Comparison of ENCODE assay signal across 19 cellular contexts in genomic region chr2:172328103-172328835, GRCh38.
DNase-seq lines count a peak whose midpoint lies in the region; ATAC-seq and TF ChIP-seq lines count a peak whose summit lies in the region.
"Had no signal": no experiment of that assay in that cellular context is flagged by ENCODE, and none has a peak within 500 bp of the region (broad histone marks: within the 10 kb centered on the region; RNA-seq: fewer than 3 reads in every experiment).

No MANE protein-coding gene starts in this region.

- CTCF ChIA-PET in WTC11 (lab: Charles Lee): no interaction called here

- no peaks in the 10 kb centered on the region for H4K20me1 ChIP-seq in GM23248 (ENCODE audit: insufficient read depth)

- H3K4me2 ChIP-seq in GM23248 (ENCODE audit: unreplicated experiment): peak overlapping the region; percentile 36

- peaks cover 16% of the 10 kb centered on the region for H3K4me1 ChIP-seq in GM23248 (ENCODE audit: insufficient read depth)
- peaks cover 0 to 14% of the 10 kb centered on the region in 2 donors for H3K4me1 ChIP-seq in right atrium auricular region
- H3K4me1 ChIP-seq: BE2C, HAP-1, SJSA1 had no signal

- H3K27me3 ChIP-seq in GM23248 (replicated peaks; ENCODE audit: insufficient read depth) (no peaks in the 10 kb centered on the region), right atrium auricular region (no peaks in the 10 kb centered on the region)
- H3K27me3 ChIP-seq: BE2C, SJSA1 had no signal

- ATAC-seq in WTC11: no peak
- no peak for ATAC-seq in GM21381 (IDR thresholded peaks at IDR 0.05; ENCODE audit: unreplicated experiment)
- ATAC-seq in esophagus mucosa: no peak
- ATAC-seq: CD8-positive, alpha-beta T cell; T-helper 17 cell had no signal

- in situ Hi-C loops in GM23248 (cut with MboI): no loop called here

- no peaks in the 10 kb centered on the region for H3K79me2 ChIP-seq in GM23248 (ENCODE audit: insufficient read depth)

- no peaks in the 10 kb centered on the region for H3K36me3 Mint-ChIP-seq in WTC11
- H3K36me3 Mint-ChIP-seq: CD8-positive, alpha-beta T cell had no signal

- TF ChIP-seq CTCF in WTC11 (IDR thresholded peaks at IDR 0.05) (no peak), right atrium auricular region (IDR thresholded peaks at IDR 0.05) (no peak)

- DNase-seq in AG20443 (ENCODE audit: low spot score) (peak; percentile 61), GM23248 (peak; percentile 69), WTC11 (ENCODE audit: low spot score) (no peak), foreskin melanocyte (peak; percentile 44), right atrium auricular region (ENCODE audit: low spot score) (no peak), NCI-H2227 treated with DMSO at 0.1 percent for 48 hours (lab: John Stamatoyannopoulos, UW) (no peak)
- DNase-seq: BE2C; CD8-positive, alpha-beta T cell; DMS53; MM.1S; NCI-H1105; NCI-H1694 treated with DMSO at 0.1 percent for 48 hours; NCI-H2107; NCI-H524; T-helper 17 cell had no signal

- H3K9me3 ChIP-seq in GM23248 (ENCODE audit: low read depth): no peaks in the 10 kb centered on the region
- H3K9me3 ChIP-seq in right atrium auricular region: no peaks in the 10 kb centered on the region
- H3K9me3 ChIP-seq: BE2C, HAP-1, SJSA1 had no signal

- no peaks in the 10 kb centered on the region for H3K4me1 Mint-ChIP-seq in WTC11
- H3K4me1 Mint-ChIP-seq: T-helper 17 cell had no signal

- POLR2A ChIA-PET in WTC11 (lab: Charles Lee): interaction anchor here (0.8 kb wide), 1 partner anchor 17 kb away, joined by 3 read pairs; no protein-coding TSS in a partner anchor

- H3K9me3 Mint-ChIP-seq in WTC11: no peaks in the 10 kb centered on the region
- H3K9me3 Mint-ChIP-seq: CD8-positive, alpha-beta T cell had no signal

- WGBS in GM23248 (ENCODE audit: low coverage in 1 of 2, low lambda C conversion rate in 2 of 2, missing lambda C conversion rate in 2 of 2), 2 experiments: 25 to 35% methylated on average over 3 of the region's 3 CpGs

- H3K36me3 ChIP-seq in GM23248 (ENCODE audit: low read depth): no peaks in the 10 kb centered on the region
- H3K36me3 ChIP-seq in right atrium auricular region: no peaks in the 10 kb centered on the region
- H3K36me3 ChIP-seq: BE2C, HAP-1, SJSA1 had no signal

- no peak overlapping the region for H3K4me3 Mint-ChIP-seq in WTC11
- H3K4me3 Mint-ChIP-seq: CD8-positive, alpha-beta T cell; T-helper 17 cell had no signal

- H3K27ac Mint-ChIP-seq in WTC11: no peak overlapping the region
- H3K27ac Mint-ChIP-seq: CD8-positive, alpha-beta T cell; T-helper 17 cell had no signal

- H3K9ac ChIP-seq in GM23248: no peak overlapping the region

- H3K4me3 ChIP-seq in GM23248 (no peak overlapping the region), right atrium auricular region (no peak overlapping the region)
- H3K4me3 ChIP-seq: HAP-1, SJSA1 had no signal

- H3K27ac ChIP-seq in GM23248 (peak overlapping the region; percentile 17; the same call in 1 of the 2 replicates), right atrium auricular region (no peak overlapping the region)
- H3K27ac ChIP-seq: SJSA1 had no signal

- H3K27me3 Mint-ChIP-seq in WTC11 (ENCODE audit: low read depth): peaks cover 2% of the 10 kb centered on the region; the same call in 1 of the 2 replicates

- H3K9me2 ChIP-seq in GM23248 (ENCODE audit: insufficient read depth): no peaks in the 10 kb centered on the region

- no peak overlapping the region for H2AFZ ChIP-seq in GM23248

- H3F3A ChIP-seq in GM23248 (ENCODE audit: insufficient read depth): peaks cover 26% of the 10 kb centered on the region

TF ChIP-seq in WTC11, 78 proteins besides CTCF, POLR2A, EP300 and RAD21:
- TF ChIP-seq ARID4B (CRISPR knock-in tag; IDR thresholded peaks at IDR 0.05; ENCODE audit: borderline replicate concordance) (no peak), HMGA2 (CRISPR knock-in tag; IDR thresholded peaks at IDR 0.05) (peak; percentile 77)
TF ChIP-seq in WTC11: peak in this region for 1.

Comparison
In these comparisons a context has a peak if more than half of its experiments do, and no peak if none do; other contexts are left out.
1. DNase-seq: peak in AG20443 (single experiment), GM23248 (single experiment) and foreskin melanocyte (single experiment); none in WTC11 (single experiment), right atrium auricular region (single experiment) and NCI-H2227 treated with DMSO at 0.1 percent for 48 hours (single experiment).